Comparison of ENCODE assay signal across 9 cellular contexts in genomic region chr1:15038232-15039016, GRCh38.
DNase-seq lines count a peak whose midpoint lies in the region; ATAC-seq and TF ChIP-seq lines count a peak whose summit lies in the region.
"Had no signal": no experiment of that assay in that cellular context is flagged by ENCODE, and none has a peak within 500 bp of the region (broad histone marks: within the 10 kb centered on the region; RNA-seq: fewer than 3 reads in every experiment).

No MANE protein-coding gene starts in this region.

- no peaks in the 10 kb centered on the region for H3K9me3 ChIP-seq in fibroblast of lung (ENCODE audit: control insufficient read depth, insufficient read depth, low read depth, low read length)
- H3K9me3 ChIP-seq: lower lobe of right lung had no signal

- no peaks in the 10 kb centered on the region for H3K36me3 ChIP-seq in fibroblast of lung (ENCODE audit: control insufficient read depth, insufficient read depth, low read length)

- peak; percentile 46 for TF ChIP-seq CTCF in GM12864 (IDR thresholded peaks at IDR 0.05; ENCODE audit: low read depth, low read length, missing control alignments)
- TF ChIP-seq CTCF in fibroblast of lung (conservative IDR thresholded peaks at IDR 0.05 in 1 of 2, IDR thresholded peaks at IDR 0.05 in 1 of 2; ENCODE audit: low read depth in 1 of 2, low read length in 2 of 2): peak; percentile 14 to 46

- in situ Hi-C loops in ACHN (cut with HindIII; ENCODE audit: low pct_ligation_motif_present, low pct_unique_long_range_greater_than_20kb, low sequenced_read_pairs): no loop called here

- no peak overlapping the region for H3K27ac ChIP-seq in fibroblast of lung (ENCODE audit: insufficient read depth, low read length)
- H3K27ac ChIP-seq: lower lobe of right lung had no signal

- no peaks in the 10 kb centered on the region for H4K20me1 ChIP-seq in fibroblast of lung (ENCODE audit: control insufficient read depth, extremely low read depth, insufficient read depth, low read length)

- no peak overlapping the region for H3K9ac ChIP-seq in fibroblast of lung (ENCODE audit: insufficient read depth, low read length)

- H3K4me1 ChIP-seq in fibroblast of lung (ENCODE audit: control insufficient read depth, extremely low read depth, insufficient read depth, low read length): peaks cover 2% of the 10 kb centered on the region
- H3K4me1 ChIP-seq: lower lobe of right lung had no signal

- H3K4me3 ChIP-seq in GM12864 (ENCODE audit: low read depth, low read length) (no peak overlapping the region), fibroblast of lung (replicated peaks in 1 of 4; ENCODE audit: control extremely low read depth in 1 of 4, insufficient read depth in 1 of 4, low read depth in 3 of 4, low read length in 4 of 4) (no peak overlapping the region)
- H3K4me3 ChIP-seq: lower lobe of right lung had no signal

- no peaks in the 10 kb centered on the region for H3K79me2 ChIP-seq in fibroblast of lung (ENCODE audit: control insufficient read depth, insufficient read depth, low read length)

- DNase-seq in ACHN (peak; percentile 58), GM12864 (ENCODE audit: low read depth) (no peak), NCI-H69 (lab: John Stamatoyannopoulos, UW) (peak; percentile 66), fibroblast of lung (ENCODE audit: low read depth in 2 of 2) (peak in 1 of 2 donors; percentile 33), pons (ENCODE audit: low spot score) (no peak)
- DNase-seq in activated CD8-positive, alpha-beta memory T cell treated with anti-CD3 and anti-CD28 coated beads, Interleukin-2, amount 50 U/mL, for 48 hours: no peak
- DNase-seq: lower lobe of right lung had no signal

- no peaks in the 10 kb centered on the region for H3K27me3 ChIP-seq in fibroblast of lung (ENCODE audit: control insufficient read depth, insufficient read depth, low read length)

- no peak overlapping the region for H2AFZ ChIP-seq in fibroblast of lung (ENCODE audit: low read length)

- H3K4me2 ChIP-seq in fibroblast of lung (ENCODE audit: extremely low read depth, insufficient read depth, low read length): no peak overlapping the region

- ATAC-seq in GM19463 (IDR thresholded peaks at IDR 0.05; ENCODE audit: unreplicated experiment) (no peak), HG03457 (IDR thresholded peaks at IDR 0.05; ENCODE audit: unreplicated experiment) (no peak)

Comparison
In these comparisons a context has a peak if more than half of its experiments do, and no peak if none do; other contexts are left out.
1. DNase-seq: peak in ACHN (single experiment) and NCI-H69 (single experiment); none in GM12864 (single experiment), pons (single experiment) and activated CD8-positive, alpha-beta memory T cell treated with anti-CD3 and anti-CD28 coated beads, Interleukin-2, amount 50 U/mL, for 48 hours (single experiment).